1 cellular context compared by ENCODE assay signal in the genomic region with DNA sequence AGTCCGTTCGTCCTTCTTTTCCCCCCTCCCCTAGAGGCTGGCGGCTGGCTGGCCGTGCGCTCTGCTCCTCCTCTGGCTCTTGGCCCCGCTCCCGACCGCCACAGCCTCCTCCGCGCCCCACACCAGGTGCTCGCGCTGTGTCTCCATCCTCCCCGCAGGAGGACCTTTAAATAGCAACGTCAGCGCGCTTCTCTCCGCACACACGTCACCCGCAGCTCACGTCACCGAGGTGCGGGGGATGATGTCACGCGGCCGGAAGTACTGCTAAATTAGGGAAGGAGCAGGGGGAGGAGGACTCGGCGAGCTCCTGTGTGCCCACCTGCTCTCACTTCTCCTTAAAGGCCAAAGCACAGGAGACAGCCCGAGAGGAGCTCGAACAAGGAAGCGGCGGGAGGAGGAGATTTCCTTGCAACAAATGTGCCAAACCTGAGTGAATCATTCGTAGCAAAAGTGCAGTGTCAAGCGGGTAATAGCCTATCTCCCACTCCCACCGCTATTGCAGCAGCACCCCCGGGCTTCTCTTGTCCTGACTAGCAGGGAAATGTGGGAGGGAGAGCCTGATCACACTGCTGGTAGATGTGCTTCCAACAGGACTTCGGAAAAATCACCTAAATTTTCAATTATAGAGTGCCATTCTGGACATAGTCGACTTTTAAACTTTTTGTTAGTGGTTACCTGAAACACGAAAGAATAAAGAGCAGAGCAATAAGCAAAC.
TF ChIP-seq lines count a peak whose summit lies in the region.

No MANE protein-coding gene starts in this region.

TF ChIP-seq in H1, 55 proteins besides CTCF, POLR2A, EP300 and RAD21:
- TF ChIP-seq KDM4A (IDR thresholded peaks at IDR 0.05; ENCODE audit: low read depth, low read length, severe bottlenecking) (peak; percentile 53), TAF1 (IDR thresholded peaks at IDR 0.05; ENCODE audit: low read depth, low read length) (peak; percentile 94), POLR2AphosphoS5 (IDR thresholded peaks at IDR 0.05; ENCODE audit: low read depth, low read length) (peak; percentile 99), PHF8 (conservative IDR thresholded peaks at IDR 0.05; ENCODE audit: low read depth, low read length) (no peak; the same call in 1 of the 2 replicates), SIRT6 (IDR thresholded peaks at IDR 0.05; ENCODE audit: low read length) (no peak), SIX5 (IDR thresholded peaks at IDR 0.05; ENCODE audit: low read depth, low read length) (no peak), FOSL1 (IDR thresholded peaks at IDR 0.05; ENCODE audit: insufficient read depth, low read depth, low read length) (no peak), RNF2 (IDR thresholded peaks at IDR 0.05; ENCODE audit: borderline replicate concordance, low read depth, low read length, missing control alignments, poor library complexity, severe bottlenecking) (no peak), JUND (IDR thresholded peaks at IDR 0.05; ENCODE audit: low read length) (peak; percentile 73), CEBPB (IDR thresholded peaks at IDR 0.05; ENCODE audit: low read depth, low read length) (no peak), BCL11A (IDR thresholded peaks at IDR 0.05; ENCODE audit: low read depth in 2 of 2, low read length in 2 of 2) (no peak), GABPA (IDR thresholded peaks at IDR 0.05; ENCODE audit: borderline replicate concordance, insufficient read depth, low read length) (peak; percentile 87; the same call in 1 of the 2 replicates), EGR1 (IDR thresholded peaks at IDR 0.05; ENCODE audit: borderline replicate concordance, low read depth, low read length) (peak; percentile 75), GTF2F1 (IDR thresholded peaks at IDR 0.05; ENCODE audit: borderline replicate concordance, low read depth, low read length) (peak; percentile 77), SP4 (IDR thresholded peaks at IDR 0.05; ENCODE audit: low read length) (no peak; the same call in 1 of the 2 replicates), YY1 (IDR thresholded peaks at IDR 0.05; ENCODE audit: low read depth, low read length) (no peak), NANOG (IDR thresholded peaks at IDR 0.05; ENCODE audit: insufficient read depth, low read depth, low read length, poor library complexity, severe bottlenecking) (no peak), SAP30 (IDR thresholded peaks at IDR 0.05; ENCODE audit: insufficient read depth, insufficient replicate concordance, low read length) (no peak), SP1 (IDR thresholded peaks at IDR 0.05; ENCODE audit: low read depth, low read length) (peak; percentile 67; the same call in 1 of the 2 replicates), KDM1A (IDR thresholded peaks at IDR 0.05; ENCODE audit: borderline replicate concordance, low read length) (peak; percentile 66; the same call in 1 of the 2 replicates), SIN3A (conservative IDR thresholded peaks at IDR 0.05 in 1 of 2, IDR thresholded peaks at IDR 0.05 in 1 of 2; ENCODE audit: low read depth in 1 of 2, low read length in 2 of 2) (peak in 1 of 2 experiments; percentile 87; a peak in 2 of 4 replicates), CREB1 (IDR thresholded peaks at IDR 0.05) (peak; percentile 100), SP2 (IDR thresholded peaks at IDR 0.05; ENCODE audit: low read length) (no peak), NRF1 (IDR thresholded peaks at IDR 0.05; ENCODE audit: low read depth, low read length) (no peak), MAFK (IDR thresholded peaks at IDR 0.05; ENCODE audit: low read depth, low read length) (peak; percentile 54; the same call in 1 of the 2 replicates), CBX8 (IDR thresholded peaks at IDR 0.05; ENCODE audit: borderline replicate concordance, low read depth, low read length) (no peak), CBX5 (IDR thresholded peaks at IDR 0.05; ENCODE audit: low read depth, low read length) (no peak), ZNF274 (IDR thresholded peaks at IDR 0.05; ENCODE audit: borderline replicate concordance, extremely low read depth, low read length) (no peak), EZH2 (IDR thresholded peaks at IDR 0.05; ENCODE audit: low read depth, low read length, severe bottlenecking) (no peak), TCF12 (IDR thresholded peaks at IDR 0.05; ENCODE audit: low read depth, low read length) (no peak), TAF7 (optimal IDR thresholded peaks at IDR 0.05; ENCODE audit: borderline replicate concordance, low read depth, low read length) (peak; percentile 88), CTBP2 (IDR thresholded peaks at IDR 0.05; ENCODE audit: borderline replicate concordance, insufficient read depth, insufficient read length, low read length) (peak; percentile 67), SRF (IDR thresholded peaks at IDR 0.05; ENCODE audit: low read depth, low read length) (peak; percentile 95), RBBP5 (IDR thresholded peaks at IDR 0.05; ENCODE audit: borderline replicate concordance, low read depth, low read length) (peak; percentile 64; the same call in 1 of the 2 replicates), HDAC6 (IDR thresholded peaks at IDR 0.05; ENCODE audit: low read depth, low read length) (no peak), BRCA1 (IDR thresholded peaks at IDR 0.05; ENCODE audit: low read depth, low read length) (peak; percentile 23; the same call in 1 of the 2 replicates), JUN (IDR thresholded peaks at IDR 0.05; ENCODE audit: low read depth, low read length) (0 out of 2 replicates have a peak, but pooled peaks have one; percentile 34), RFX5 (IDR thresholded peaks at IDR 0.05; ENCODE audit: borderline replicate concordance, low read depth, low read length) (no peak), HDAC2 (IDR thresholded peaks at IDR 0.05; ENCODE audit: borderline replicate concordance in 1 of 2, low read depth in 2 of 2, low read length in 2 of 2) (peak in 1 of 2 experiments; percentile 63; a peak in 1 of 4 replicates), POU5F1 (IDR thresholded peaks at IDR 0.05; ENCODE audit: low read depth, low read length) (no peak), BACH1 (IDR thresholded peaks at IDR 0.05; ENCODE audit: low read length) (no peak), CHD1 (IDR thresholded peaks at IDR 0.05; ENCODE audit: low read depth, low read length) (peak; percentile 22; the same call in 1 of the 2 replicates), RXRA (IDR thresholded peaks at IDR 0.05; ENCODE audit: insufficient read depth, low read depth, low read length) (no peak), KDM5A (IDR thresholded peaks at IDR 0.05; ENCODE audit: low read length) (no peak), CHD2 (IDR thresholded peaks at IDR 0.05; ENCODE audit: low read length) (peak; percentile 56), TEAD4 (IDR thresholded peaks at IDR 0.05; ENCODE audit: low read depth, low read length) (no peak), SUZ12 (IDR thresholded peaks at IDR 0.05; ENCODE audit: low read length) (no peak), TBP (IDR thresholded peaks at IDR 0.05; ENCODE audit: low read depth, low read length) (peak; percentile 96), ASH2L (IDR thresholded peaks at IDR 0.05; ENCODE audit: low read length) (peak; percentile 88)
- TF ChIP-seq, protein P1, sequence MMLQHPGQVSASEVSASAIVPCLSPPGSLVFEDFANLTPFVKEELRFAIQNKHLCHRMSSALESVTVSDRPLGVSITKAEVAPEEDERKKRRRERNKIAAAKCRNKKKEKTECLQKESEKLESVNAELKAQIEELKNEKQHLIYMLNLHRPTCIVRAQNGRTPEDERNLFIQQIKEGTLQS (IDR thresholded peaks at IDR 0.05; ENCODE audit: insufficient read depth, low read depth, low read length): no peak
- TF ChIP-seq, protein P2, sequence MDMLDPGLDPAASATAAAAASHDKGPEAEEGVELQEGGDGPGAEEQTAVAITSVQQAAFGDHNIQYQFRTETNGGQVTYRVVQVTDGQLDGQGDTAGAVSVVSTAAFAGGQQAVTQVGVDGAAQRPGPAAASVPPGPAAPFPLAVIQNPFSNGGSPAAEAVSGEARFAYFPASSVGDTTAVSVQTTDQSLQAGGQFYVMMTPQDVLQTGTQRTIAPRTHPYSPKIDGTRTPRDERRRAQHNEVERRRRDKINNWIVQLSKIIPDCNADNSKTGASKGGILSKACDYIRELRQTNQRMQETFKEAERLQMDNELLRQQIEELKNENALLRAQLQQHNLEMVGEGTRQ (IDR thresholded peaks at IDR 0.05; ENCODE audit: low read length): no peak; the same call in 1 of the 2 replicates
- TF ChIP-seq, protein P3, sequence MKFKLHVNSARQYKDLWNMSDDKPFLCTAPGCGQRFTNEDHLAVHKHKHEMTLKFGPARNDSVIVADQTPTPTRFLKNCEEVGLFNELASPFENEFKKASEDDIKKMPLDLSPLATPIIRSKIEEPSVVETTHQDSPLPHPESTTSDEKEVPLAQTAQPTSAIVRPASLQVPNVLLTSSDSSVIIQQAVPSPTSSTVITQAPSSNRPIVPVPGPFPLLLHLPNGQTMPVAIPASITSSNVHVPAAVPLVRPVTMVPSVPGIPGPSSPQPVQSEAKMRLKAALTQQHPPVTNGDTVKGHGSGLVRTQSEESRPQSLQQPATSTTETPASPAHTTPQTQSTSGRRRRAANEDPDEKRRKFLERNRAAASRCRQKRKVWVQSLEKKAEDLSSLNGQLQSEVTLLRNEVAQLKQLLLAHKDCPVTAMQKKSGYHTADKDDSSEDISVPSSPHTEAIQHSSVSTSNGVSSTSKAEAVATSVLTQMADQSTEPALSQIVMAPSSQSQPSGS (IDR thresholded peaks at IDR 0.05; ENCODE audit: low read length): peak; percentile 98
- TF ChIP-seq, protein P4, sequence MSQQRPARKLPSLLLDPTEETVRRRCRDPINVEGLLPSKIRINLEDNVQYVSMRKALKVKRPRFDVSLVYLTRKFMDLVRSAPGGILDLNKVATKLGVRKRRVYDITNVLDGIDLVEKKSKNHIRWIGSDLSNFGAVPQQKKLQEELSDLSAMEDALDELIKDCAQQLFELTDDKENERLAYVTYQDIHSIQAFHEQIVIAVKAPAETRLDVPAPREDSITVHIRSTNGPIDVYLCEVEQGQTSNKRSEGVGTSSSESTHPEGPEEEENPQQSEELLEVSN (IDR thresholded peaks at IDR 0.05): no peak
- TF ChIP-seq, protein P5, sequence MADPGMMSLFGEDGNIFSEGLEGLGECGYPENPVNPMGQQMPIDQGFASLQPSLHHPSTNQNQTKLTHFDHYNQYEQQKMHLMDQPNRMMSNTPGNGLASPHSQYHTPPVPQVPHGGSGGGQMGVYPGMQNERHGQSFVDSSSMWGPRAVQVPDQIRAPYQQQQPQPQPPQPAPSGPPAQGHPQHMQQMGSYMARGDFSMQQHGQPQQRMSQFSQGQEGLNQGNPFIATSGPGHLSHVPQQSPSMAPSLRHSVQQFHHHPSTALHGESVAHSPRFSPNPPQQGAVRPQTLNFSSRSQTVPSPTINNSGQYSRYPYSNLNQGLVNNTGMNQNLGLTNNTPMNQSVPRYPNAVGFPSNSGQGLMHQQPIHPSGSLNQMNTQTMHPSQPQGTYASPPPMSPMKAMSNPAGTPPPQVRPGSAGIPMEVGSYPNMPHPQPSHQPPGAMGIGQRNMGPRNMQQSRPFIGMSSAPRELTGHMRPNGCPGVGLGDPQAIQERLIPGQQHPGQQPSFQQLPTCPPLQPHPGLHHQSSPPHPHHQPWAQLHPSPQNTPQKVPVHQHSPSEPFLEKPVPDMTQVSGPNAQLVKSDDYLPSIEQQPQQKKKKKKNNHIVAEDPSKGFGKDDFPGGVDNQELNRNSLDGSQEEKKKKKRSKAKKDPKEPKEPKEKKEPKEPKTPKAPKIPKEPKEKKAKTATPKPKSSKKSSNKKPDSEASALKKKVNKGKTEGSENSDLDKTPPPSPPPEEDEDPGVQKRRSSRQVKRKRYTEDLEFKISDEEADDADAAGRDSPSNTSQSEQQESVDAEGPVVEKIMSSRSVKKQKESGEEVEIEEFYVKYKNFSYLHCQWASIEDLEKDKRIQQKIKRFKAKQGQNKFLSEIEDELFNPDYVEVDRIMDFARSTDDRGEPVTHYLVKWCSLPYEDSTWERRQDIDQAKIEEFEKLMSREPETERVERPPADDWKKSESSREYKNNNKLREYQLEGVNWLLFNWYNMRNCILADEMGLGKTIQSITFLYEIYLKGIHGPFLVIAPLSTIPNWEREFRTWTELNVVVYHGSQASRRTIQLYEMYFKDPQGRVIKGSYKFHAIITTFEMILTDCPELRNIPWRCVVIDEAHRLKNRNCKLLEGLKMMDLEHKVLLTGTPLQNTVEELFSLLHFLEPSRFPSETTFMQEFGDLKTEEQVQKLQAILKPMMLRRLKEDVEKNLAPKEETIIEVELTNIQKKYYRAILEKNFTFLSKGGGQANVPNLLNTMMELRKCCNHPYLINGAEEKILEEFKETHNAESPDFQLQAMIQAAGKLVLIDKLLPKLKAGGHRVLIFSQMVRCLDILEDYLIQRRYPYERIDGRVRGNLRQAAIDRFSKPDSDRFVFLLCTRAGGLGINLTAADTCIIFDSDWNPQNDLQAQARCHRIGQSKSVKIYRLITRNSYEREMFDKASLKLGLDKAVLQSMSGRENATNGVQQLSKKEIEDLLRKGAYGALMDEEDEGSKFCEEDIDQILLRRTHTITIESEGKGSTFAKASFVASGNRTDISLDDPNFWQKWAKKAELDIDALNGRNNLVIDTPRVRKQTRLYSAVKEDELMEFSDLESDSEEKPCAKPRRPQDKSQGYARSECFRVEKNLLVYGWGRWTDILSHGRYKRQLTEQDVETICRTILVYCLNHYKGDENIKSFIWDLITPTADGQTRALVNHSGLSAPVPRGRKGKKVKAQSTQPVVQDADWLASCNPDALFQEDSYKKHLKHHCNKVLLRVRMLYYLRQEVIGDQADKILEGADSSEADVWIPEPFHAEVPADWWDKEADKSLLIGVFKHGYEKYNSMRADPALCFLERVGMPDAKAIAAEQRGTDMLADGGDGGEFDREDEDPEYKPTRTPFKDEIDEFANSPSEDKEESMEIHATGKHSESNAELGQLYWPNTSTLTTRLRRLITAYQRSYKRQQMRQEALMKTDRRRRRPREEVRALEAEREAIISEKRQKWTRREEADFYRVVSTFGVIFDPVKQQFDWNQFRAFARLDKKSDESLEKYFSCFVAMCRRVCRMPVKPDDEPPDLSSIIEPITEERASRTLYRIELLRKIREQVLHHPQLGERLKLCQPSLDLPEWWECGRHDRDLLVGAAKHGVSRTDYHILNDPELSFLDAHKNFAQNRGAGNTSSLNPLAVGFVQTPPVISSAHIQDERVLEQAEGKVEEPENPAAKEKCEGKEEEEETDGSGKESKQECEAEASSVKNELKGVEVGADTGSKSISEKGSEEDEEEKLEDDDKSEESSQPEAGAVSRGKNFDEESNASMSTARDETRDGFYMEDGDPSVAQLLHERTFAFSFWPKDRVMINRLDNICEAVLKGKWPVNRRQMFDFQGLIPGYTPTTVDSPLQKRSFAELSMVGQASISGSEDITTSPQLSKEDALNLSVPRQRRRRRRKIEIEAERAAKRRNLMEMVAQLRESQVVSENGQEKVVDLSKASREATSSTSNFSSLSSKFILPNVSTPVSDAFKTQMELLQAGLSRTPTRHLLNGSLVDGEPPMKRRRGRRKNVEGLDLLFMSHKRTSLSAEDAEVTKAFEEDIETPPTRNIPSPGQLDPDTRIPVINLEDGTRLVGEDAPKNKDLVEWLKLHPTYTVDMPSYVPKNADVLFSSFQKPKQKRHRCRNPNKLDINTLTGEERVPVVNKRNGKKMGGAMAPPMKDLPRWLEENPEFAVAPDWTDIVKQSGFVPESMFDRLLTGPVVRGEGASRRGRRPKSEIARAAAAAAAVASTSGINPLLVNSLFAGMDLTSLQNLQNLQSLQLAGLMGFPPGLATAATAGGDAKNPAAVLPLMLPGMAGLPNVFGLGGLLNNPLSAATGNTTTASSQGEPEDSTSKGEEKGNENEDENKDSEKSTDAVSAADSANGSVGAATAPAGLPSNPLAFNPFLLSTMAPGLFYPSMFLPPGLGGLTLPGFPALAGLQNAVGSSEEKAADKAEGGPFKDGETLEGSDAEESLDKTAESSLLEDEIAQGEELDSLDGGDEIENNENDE (IDR thresholded peaks at IDR 0.05; ENCODE audit: insufficient replicate concordance, low read length): no peak
- TF ChIP-seq, protein P6, sequence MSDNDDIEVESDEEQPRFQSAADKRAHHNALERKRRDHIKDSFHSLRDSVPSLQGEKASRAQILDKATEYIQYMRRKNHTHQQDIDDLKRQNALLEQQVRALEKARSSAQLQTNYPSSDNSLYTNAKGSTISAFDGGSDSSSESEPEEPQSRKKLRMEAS (IDR thresholded peaks at IDR 0.05): no peak; the same call in 1 of the 2 replicates
